Comparison of ENCODE assay signal across 8 cellular contexts in genomic region chr2:54589340-54590215, GRCh38.
DNase-seq lines count a peak whose midpoint lies in the region; ATAC-seq, FAIRE-seq and TF ChIP-seq lines count a peak whose summit lies in the region.

No MANE protein-coding gene starts in this region.

- H3K9me3 ChIP-seq in GM12878 (replicated peaks; ENCODE audit: control insufficient read depth, insufficient read depth, low read length) (no peaks in the 10 kb centered on the region), mesenchymal stem cell (ENCODE audit: control insufficient read depth, low read length) (no peaks in the 10 kb centered on the region)

- H3K23ac ChIP-seq in mesenchymal stem cell (ENCODE audit: low read length in 2 of 2) = peak overlapping the region in 1 of 2 experiments; percentile 9

- WGBS in GM12878 (ENCODE audit: insufficient coverage, insufficient replicate concordance, low lambda C conversion rate, missing lambda C conversion rate) = 44% methylated on average over 7 of the region's 7 CpGs
- 58% methylated on average over 5 of the region's 7 CpGs for WGBS in mesenchymal stem cell

- H3K36me3 ChIP-seq in GM12878 (ENCODE audit: control insufficient read depth in 2 of 2, insufficient read depth in 2 of 2, low read length in 1 of 2) (peaks cover 10 to 22% of the 10 kb centered on the region in 2 experiments), mesenchymal stem cell (ENCODE audit: control insufficient read depth in 1 of 2, insufficient read depth in 2 of 2, low read depth in 1 of 2, low read length in 2 of 2) (peaks cover 7 to 16% of the 10 kb centered on the region in 2 experiments)

- H3K27me3 ChIP-seq in GM12878 (replicated peaks in 1 of 2; ENCODE audit: control insufficient read depth in 2 of 2, insufficient read depth in 2 of 2, low read length in 1 of 2) = no peaks in the 10 kb centered on the region
- H3K27me3 ChIP-seq in mesenchymal stem cell (ENCODE audit: control insufficient read depth in 1 of 2, insufficient read depth in 1 of 2, low read length in 2 of 2) = no peaks in the 10 kb centered on the region

- TF ChIP-seq EP300 in GM12878 (IDR thresholded peaks at IDR 0.05; ENCODE audit: borderline replicate concordance in 1 of 2, control insufficient read depth in 1 of 2, low read depth in 2 of 2, low read length in 2 of 2) = no peak

- SMC1A ChIA-PET in GM12878 (lab: Charles Lee; ENCODE audit: uncharacterized antibody, unreplicated experiment) = interaction anchor here (1.0 to 1.8 kb wide), 6 partner anchors 8 to 30 kb away, joined by 3 to 13 read pairs (median 4); no protein-coding TSS in a partner anchor

- H3K4me1 ChIP-seq in GM12878 (ENCODE audit: control insufficient read depth, insufficient read depth, low read length) (peaks cover 71% of the 10 kb centered on the region), mesenchymal stem cell (ENCODE audit: control insufficient read depth, insufficient read depth, low read depth, low read length) (peaks cover 18% of the 10 kb centered on the region)

- no peak overlapping the region for H2AK5ac ChIP-seq in mesenchymal stem cell (ENCODE audit: low read length, severe bottlenecking)

- H3K27ac ChIP-seq in GM12878 (ENCODE audit: control insufficient read depth, insufficient read depth) = peak overlapping the region; percentile 73
- H3K27ac ChIP-seq in mesenchymal stem cell (ENCODE audit: low read length, poor library complexity, severe bottlenecking) = no peak overlapping the region

- TF ChIP-seq POLR2A in GM12878 (IDR thresholded peaks at IDR 0.05; ENCODE audit: low read depth, low read length) = no peak

- H3K14ac ChIP-seq in mesenchymal stem cell (ENCODE audit: low read length in 2 of 2) = peak overlapping the region in 1 of 2 experiments; percentile 85

- peaks cover 99% of the 10 kb centered on the region for H3K79me2 ChIP-seq in GM12878 (ENCODE audit: control insufficient read depth, insufficient read depth, low read length)

- H3K4me2 ChIP-seq in GM12878 (ENCODE audit: control insufficient read depth, insufficient read depth) (peak overlapping the region; percentile 73), mesenchymal stem cell (ENCODE audit: low read length, poor library complexity, severe bottlenecking) (no peak overlapping the region)

- peak; percentile 51 for ATAC-seq in HG03571 (IDR thresholded peaks at IDR 0.05; ENCODE audit: unreplicated experiment)
- ATAC-seq in GM12878 = peak; percentile 30
- no peak for ATAC-seq in HG02840 (IDR thresholded peaks at IDR 0.05; ENCODE audit: low FRiP score, unreplicated experiment)

- no peaks in the 10 kb centered on the region for H3K27me3 Mint-ChIP-seq in activated CD4-positive, alpha-beta T cell treated with anti-CD3 and anti-CD28 coated beads, Interleukin-2, amount 10 ng/mL, durations not matched to agents 7 days and 5 days

- H3K4me1 Mint-ChIP-seq in activated CD4-positive, alpha-beta T cell treated with anti-CD3 and anti-CD28 coated beads, Interleukin-2, amount 10 ng/mL, durations not matched to agents 7 days and 5 days = peaks cover 83% of the 10 kb centered on the region

- peak overlapping the region; percentile 36 for H4K91ac ChIP-seq in mesenchymal stem cell (ENCODE audit: low read length)

- intact Hi-C loops in GM12878 (cut with micrococcal nuclease; ENCODE audit: unreplicated experiment) = no loop called here

- CTCF ChIA-PET in activated CD4-positive, alpha-beta T cell treated with anti-CD3 and anti-CD28 coated beads, Interleukin-2, amount 10 ng/mL, durations not matched to agents 7 days and 5 days (lab: Charles Lee) = interaction anchor here (0.6 to 1.1 kb wide), 3 partner anchors 8 to 934 kb away, joined by 3 to 4 read pairs (median 3); no protein-coding TSS in a partner anchor
- CTCF ChIA-PET in GM12878 (lab: Yijun Ruan, JAX) = interaction anchor here (1.3 kb wide), 1 partner anchor 75 kb away, joined by 3 read pairs; no protein-coding TSS in a partner anchor

- peak overlapping the region; percentile 59 for H3K4me3 Mint-ChIP-seq in activated CD4-positive, alpha-beta T cell treated with anti-CD3 and anti-CD28 coated beads, Interleukin-2, amount 10 ng/mL, durations not matched to agents 7 days and 5 days

- no peak for TF ChIP-seq RAD21 in GM12878 (IDR thresholded peaks at IDR 0.05; ENCODE audit: insufficient read depth, low read depth, low read length)

- H3K9me3 Mint-ChIP-seq in activated CD4-positive, alpha-beta T cell treated with anti-CD3 and anti-CD28 coated beads, Interleukin-2, amount 10 ng/mL, durations not matched to agents 7 days and 5 days = no peaks in the 10 kb centered on the region

- in situ Hi-C loops in GM12878 (cut with MboI) = no loop called here

- no peaks in the 10 kb centered on the region for H4K20me1 ChIP-seq in GM12878 (ENCODE audit: control insufficient read depth, insufficient read depth)

- H3K27ac Mint-ChIP-seq in activated CD4-positive, alpha-beta T cell treated with anti-CD3 and anti-CD28 coated beads, Interleukin-2, amount 10 ng/mL, durations not matched to agents 7 days and 5 days = peak overlapping the region; percentile 94

- H3K36me3 Mint-ChIP-seq in activated CD4-positive, alpha-beta T cell treated with anti-CD3 and anti-CD28 coated beads, Interleukin-2, amount 10 ng/mL, durations not matched to agents 7 days and 5 days (ENCODE audit: low read depth) = peaks cover 40% of the 10 kb centered on the region

- peak overlapping the region in 1 of 2 experiments; percentile 23 for H2BK12ac ChIP-seq in mesenchymal stem cell (ENCODE audit: low read length in 2 of 2)

- H2AFZ ChIP-seq in GM12878 (ENCODE audit: control insufficient read depth, low read depth, low read length) (no peak overlapping the region), mesenchymal stem cell (ENCODE audit: low read depth, low read length) (no peak overlapping the region)

- no peak for TF ChIP-seq CTCF in GM12878 (IDR thresholded peaks at IDR 0.05 in 2 of 3, conservative IDR thresholded peaks at IDR 0.05 in 1 of 3; ENCODE audit: control insufficient read depth in 2 of 3, extremely low read depth in 1 of 3, insufficient read depth in 1 of 3, low read depth in 3 of 3, low read length in 3 of 3)

- RAD21 ChIA-PET in GM12878 (lab: Charles Lee; ENCODE audit: unreplicated experiment) = interaction anchor here (0.9 to 1.6 kb wide), 7 partner anchors 9 to 45 kb away, joined by 3 to 6 read pairs (median 3); no protein-coding TSS in a partner anchor

- POLR2A ChIA-PET in activated CD4-positive, alpha-beta T cell treated with anti-CD3 and anti-CD28 coated beads, Interleukin-2, amount 10 ng/mL, durations not matched to agents 7 days and 5 days (lab: Charles Lee) = interaction anchor here (1.3 kb wide), 1 partner anchor 15 kb away, joined by 4 read pairs; no protein-coding TSS in a partner anchor
- POLR2A ChIA-PET in GM12878 (lab: Charles Lee) = interaction anchor here (0.6 to 4.2 kb wide), 6 partner anchors 8 to 30 kb away, joined by 3 to 24 read pairs (median 4); no protein-coding TSS in a partner anchor

- FAIRE-seq in GM12878 (lab: Jason Lieb, UNC) = no peak

- no peak overlapping the region for H2BK120ac ChIP-seq in mesenchymal stem cell (ENCODE audit: low read depth, low read length)

- no peak overlapping the region for H2BK5ac ChIP-seq in mesenchymal stem cell (ENCODE audit: low read depth, low read length, poor library complexity, severe bottlenecking)

- H3K4me3 ChIP-seq in GM12878 (peak overlapping the region; percentile 14; the same call in 1 of the 2 replicates), mesenchymal stem cell (ENCODE audit: insufficient read depth in 1 of 2, low read depth in 1 of 2, low read length in 2 of 2) (no peak overlapping the region)

- peak; percentile 59 for DNase-seq in activated CD4-positive, alpha-beta T cell treated with anti-CD3 and anti-CD28 coated beads, Interleukin-2, amount 10 ng/mL, durations not matched to agents 7 days and 5 days
- no peak for DNase-seq in activated CD4-positive, alpha-beta T cell treated with anti-CD3 and anti-CD28 coated beads, Interleukin-2, amount 50 U/mL, for 4 hours
- DNase-seq in GM12878 (ENCODE audit: low read depth, low spot score) (no peak), mesenchymal stem cell (peak; percentile 46), NCI-H82 treated with DMSO at 0.1 percent for 48 hours (lab: John Stamatoyannopoulos, UW; ENCODE audit: unreplicated experiment) (no peak)
- no peak for DNase-seq in stimulated activated CD4-positive, alpha-beta T cell treated with anti-CD3 and anti-CD28 coated beads, Interleukin-12 subunit alpha, Interleukin-12 subunit beta, amount 100 ng/mL, for 4 hours

- no TSS peak for BruUV-seq in GM12878 (replicated peaks; lab: Mats Ljungman, UMichigan)

- H2BK15ac ChIP-seq in mesenchymal stem cell (ENCODE audit: low read depth, poor library complexity, severe bottlenecking) = no peak overlapping the region

- H3K9ac ChIP-seq in GM12878 (ENCODE audit: control insufficient read depth, insufficient read depth, low read length) (peak overlapping the region; percentile 46), mesenchymal stem cell (ENCODE audit: low read length) (no peak overlapping the region)

- H3K79me1 ChIP-seq in mesenchymal stem cell (replicated peaks; ENCODE audit: low read length, poor library complexity, severe bottlenecking) = no peaks in the 10 kb centered on the region

- peak overlapping the region; percentile 26 to 91 for H3K18ac ChIP-seq in mesenchymal stem cell (ENCODE audit: low read depth in 1 of 2, low read length in 2 of 2)

- peak overlapping the region; percentile 8 for H4K8ac ChIP-seq in mesenchymal stem cell (ENCODE audit: low read length)

- H3K4ac ChIP-seq in mesenchymal stem cell (ENCODE audit: low read depth in 1 of 2, low read length in 2 of 2) = peak overlapping the region in 1 of 2 experiments; percentile 29

TF ChIP-seq in GM12878, 131 proteins besides CTCF, POLR2A, EP300 and RAD21 (continues in another document):
- TF ChIP-seq ZNF274 (IDR thresholded peaks at IDR 0.05; ENCODE audit: insufficient read depth, insufficient read length) = no peak
- no peak for TF ChIP-seq KDM1A (IDR thresholded peaks at IDR 0.05; ENCODE audit: borderline replicate concordance)
- TF ChIP-seq LARP7 (IDR thresholded peaks at IDR 0.05) = no peak
- no peak for TF ChIP-seq E2F4 (IDR thresholded peaks at IDR 0.05; ENCODE audit: low read depth, low read length)

Comparison
In these comparisons a context has a peak if more than half of its experiments do, and no peak if none do; other contexts are left out.
1. DNase-seq: peak in activated CD4-positive, alpha-beta T cell treated with anti-CD3 and anti-CD28 coated beads, Interleukin-2, amount 10 ng/mL, durations not matched to agents 7 days and 5 days (single experiment) and mesenchymal stem cell (single experiment); none in activated CD4-positive, alpha-beta T cell treated with anti-CD3 and anti-CD28 coated beads, Interleukin-2, amount 50 U/mL, for 4 hours (0 of 2), GM12878 (single experiment), NCI-H82 treated with DMSO at 0.1 percent for 48 hours (single experiment) and stimulated activated CD4-positive, alpha-beta T cell treated with anti-CD3 and anti-CD28 coated beads, Interleukin-12 subunit alpha, Interleukin-12 subunit beta, amount 100 ng/mL, for 4 hours (single experiment).